Comparison of ENCODE assay signal across 19 cellular contexts in genomic region chr12:113465808-113466769, GRCh38. TPM values are rescaled to one million over a fixed set of nuclear protein-coding genes. Genes with fewer than 3 reads are reported as not detected.
DNase-seq lines count a peak whose midpoint lies in the region; ATAC-seq and TF ChIP-seq lines count a peak whose summit lies in the region.
"Had no signal": no experiment of that assay in that cellular context is flagged by ENCODE, and none has a peak within 500 bp of the region (broad histone marks: within the 10 kb centered on the region; RNA-seq: fewer than 3 reads in every experiment).

No MANE protein-coding gene starts in this region.

- H3K4me1 Mint-ChIP-seq in stimulated activated naive CD8-positive, alpha-beta T cell treated with anti-CD3 and anti-CD28 coated beads, Interleukin-15, amount 100 ng/mL, for 72 hours, result peaks cover 34% of the 10 kb centered on the region

- no peak overlapping the region for H3K4me3 Mint-ChIP-seq in stimulated activated naive CD8-positive, alpha-beta T cell treated with anti-CD3 and anti-CD28 coated beads, Interleukin-15, amount 100 ng/mL, for 72 hours

- peaks cover 95% of the 10 kb centered on the region for H3K27me3 Mint-ChIP-seq in stimulated activated naive CD8-positive, alpha-beta T cell treated with anti-CD3 and anti-CD28 coated beads, Interleukin-15, amount 100 ng/mL, for 72 hours

- H3K9me3 Mint-ChIP-seq in stimulated activated naive CD8-positive, alpha-beta T cell treated with anti-CD3 and anti-CD28 coated beads, Interleukin-15, amount 100 ng/mL, for 72 hours, result no peaks in the 10 kb centered on the region

- H3K9me3 ChIP-seq in iPS-18c (ENCODE audit: control insufficient read depth, insufficient read depth, low read length), result no peaks in the 10 kb centered on the region
- no peaks in the 10 kb centered on the region for H3K9me3 ChIP-seq in BE2C
- H3K9me3 ChIP-seq: body of pancreas, gastroesophageal sphincter had no signal

- H3K4me1 ChIP-seq in BE2C, result no peaks in the 10 kb centered on the region

- no peaks in the 10 kb centered on the region for H3K36me3 ChIP-seq in BE2C
- H3K36me3 ChIP-seq: gastroesophageal sphincter had no signal

- no peak overlapping the region for H3K27ac Mint-ChIP-seq in stimulated activated naive CD8-positive, alpha-beta T cell treated with anti-CD3 and anti-CD28 coated beads, Interleukin-15, amount 100 ng/mL, for 72 hours

- no peak for TF ChIP-seq CTCF in BE2C (IDR thresholded peaks at IDR 0.05; ENCODE audit: low read depth, low read length)

- peak; percentile 9 for DNase-seq in stimulated activated naive CD8-positive, alpha-beta T cell treated with anti-CD3 and anti-CD28 coated beads, Interleukin-15, Interleukin-2, amounts not matched to agents 100 U/mL and 50 U/mL, for 24 hours
- no peak for DNase-seq in stimulated activated naive CD8-positive, alpha-beta T cell treated with anti-CD3 and anti-CD28 coated beads, Interleukin-15, amount 100 ng/mL, for 72 hours
- DNase-seq in NCI-H524 (lab: John Stamatoyannopoulos, UW) (peak; percentile 31 to 76), left lobe of liver (ENCODE audit: low spot score) (no peak), hippocampal formation (lab: John Stamatoyannopoulos, UW) (no peak), BE2C (no peak)
- DNase-seq in activated naive CD4-positive, alpha-beta T cell (lab: John Stamatoyannopoulos, UW), result no peak
- DNase-seq: activated CD4-positive, alpha-beta T cell treated with anti-CD3 and anti-CD28 coated beads for 1 hour; GOT3; Kasumi-1; kidney glomerular epithelial cell; NCI-H2081; OCI-M1; right cardiac atrium; stimulated activated CD4-positive, alpha-beta T cell treated with anti-CD3 and anti-CD28 coated beads, Interleukin-2, amount 100 ng/mL, for 48 hours; stimulated activated naive CD4-positive, alpha-beta T cell had no signal

- H3K27me3 ChIP-seq in BE2C, result peaks cover 89% of the 10 kb centered on the region

- H3K4me3 ChIP-seq in iPS-18c (ENCODE audit: insufficient read depth, low read depth, low read length), result peak overlapping the region; percentile 43; the same call in 1 of the 2 replicates
- H3K4me3 ChIP-seq in BE2C (ENCODE audit: low read depth, low read length), result no peak overlapping the region
- H3K4me3 ChIP-seq: body of pancreas had no signal

- ATAC-seq in stimulated activated naive CD8-positive, alpha-beta T cell treated with anti-CD3 and anti-CD28 coated beads, Interleukin-15, Interleukin-2, amounts not matched to agents 100 U/mL and 50 U/mL, for 24 hours, result no peak
- ATAC-seq in stimulated activated naive CD8-positive, alpha-beta T cell treated with anti-CD3 and anti-CD28 coated beads, Interleukin-15, amount 100 ng/mL, for 72 hours, result no peak
- ATAC-seq in left lobe of liver, result no peak
- ATAC-seq: body of pancreas, gastroesophageal sphincter, right cardiac atrium had no signal

RNA-seq across cellular contexts. Expression of gene LHX5, which starts 5.6 kb away (rescaled TPM):
- total RNA-seq in left lobe of liver, result not detected
- polyA plus RNA-seq in BE2C (2012; ENCODE audit: insufficient read depth, insufficient read length, low read depth), result not detected
- total RNA-seq: body of pancreas, gastroesophageal sphincter, right cardiac atrium had no signal
- polyA plus RNA-seq: right cardiac atrium had no signal

RNA-seq across cellular contexts. Expression of gene SDSL, which starts 43.9 kb away (rescaled TPM):
- 93.0 TPM for total RNA-seq in left lobe of liver
- polyA plus RNA-seq in BE2C (2012; ENCODE audit: insufficient read depth, insufficient read length, low read depth), result 54.5 TPM

Comparison
In these comparisons a context has a peak if more than half of its experiments do, and no peak if none do; other contexts are left out.
1. DNase-seq: peak in stimulated activated naive CD8-positive, alpha-beta T cell treated with anti-CD3 and anti-CD28 coated beads, Interleukin-15, Interleukin-2, amounts not matched to agents 100 U/mL and 50 U/mL, for 24 hours (single experiment) and NCI-H524 (2 of 2); none in stimulated activated naive CD8-positive, alpha-beta T cell treated with anti-CD3 and anti-CD28 coated beads, Interleukin-15, amount 100 ng/mL, for 72 hours (0 of 2), activated naive CD4-positive, alpha-beta T cell (0 of 4), left lobe of liver (single experiment), hippocampal formation (0 of 2) and BE2C (single experiment).